Comparison of ENCODE assay signal across 8 cellular contexts in genomic region chr11:116193321-116194114, GRCh38.
A peak's percentile ranks its signal among the peaks of the same experiment; 100 is the strongest.
DNase-seq lines count a peak whose midpoint lies in the region; ATAC-seq and TF ChIP-seq lines count a peak whose summit lies in the region.

No MANE protein-coding gene starts in this region.

- peak; percentile 13 to 22 for DNase-seq in NCI-H524 (lab: John Stamatoyannopoulos, UW)
- no peak for DNase-seq in NCI-H524 treated with DMSO at 0.1 percent for 48 hours (lab: John Stamatoyannopoulos, UW)
- peak; percentile 97 for DNase-seq in left kidney (ENCODE audit: low read depth, low spot score)
- DNase-seq in thoracic aorta (ENCODE audit: low spot score) = no peak
- no peak for DNase-seq in activated gamma-delta T cell treated with Interleukin-2 at 50 U/mL for 16 hours
- DNase-seq in activated naive CD4-positive, alpha-beta T cell (lab: John Stamatoyannopoulos, UW) = no peak

- H3K27me3 ChIP-seq in thoracic aorta (replicated peaks; ENCODE audit: insufficient read depth) = no peaks in the 10 kb centered on the region

- H3K36me3 ChIP-seq in thoracic aorta = no peaks in the 10 kb centered on the region

- ATAC-seq in thoracic aorta (ENCODE audit: insufficient number of reproducible peaks, low FRiP score, low read depth) (no peak), HG02938 (IDR thresholded peaks at IDR 0.05; ENCODE audit: unreplicated experiment) (no peak)

- TF ChIP-seq CTCF in thoracic aorta (IDR thresholded peaks at IDR 0.05) = no peak

- H3K4me3 ChIP-seq in thoracic aorta = peak overlapping the region; percentile 74

- H3K9me3 ChIP-seq in thoracic aorta = no peaks in the 10 kb centered on the region

- H3K4me1 ChIP-seq in thoracic aorta (ENCODE audit: control insufficient read depth in 1 of 2, low read depth in 2 of 2) = peaks cover 0 to 5% of the 10 kb centered on the region in 2 donors

- H3K27ac ChIP-seq in cingulate gyrus (ENCODE audit: low read depth, low read length) (peak overlapping the region; percentile 29), thoracic aorta (no peak overlapping the region)

Comparison
In these comparisons a context has a peak if more than half of its experiments do, and no peak if none do; other contexts are left out.
1. DNase-seq: peak in NCI-H524 (2 of 2) and left kidney (single experiment); none in NCI-H524 treated with DMSO at 0.1 percent for 48 hours (single experiment), thoracic aorta (single experiment), activated gamma-delta T cell treated with Interleukin-2 at 50 U/mL for 16 hours (single experiment) and activated naive CD4-positive, alpha-beta T cell (0 of 4).